Comparison of ENCODE assay signal across 9 cellular contexts in genomic region chr10:124698560-124699470, GRCh38. TPM values are rescaled to one million over a fixed set of nuclear protein-coding genes. Genes with fewer than 3 reads are reported as not detected.
DNase-seq lines count a peak whose midpoint lies in the region; ATAC-seq and TF ChIP-seq lines count a peak whose summit lies in the region.
"Had no signal": no experiment of that assay in that cellular context is flagged by ENCODE, and none has a peak within 500 bp of the region (broad histone marks: within the 10 kb centered on the region; RNA-seq: fewer than 3 reads in every experiment).

No MANE protein-coding gene starts in this region.

- no peak overlapping the region for H3K4me3 ChIP-seq in DND-41 (ENCODE audit: low read depth in 1 of 2, low read length in 2 of 2)
- no peak overlapping the region for H3K4me3 ChIP-seq in left ventricle myocardium inferior
- no peak overlapping the region for H3K4me3 ChIP-seq in skeletal muscle tissue (ENCODE audit: low read length in 3 of 3)
- H3K4me3 ChIP-seq in hepatocyte = no peak overlapping the region

- peak overlapping the region; percentile 4 to 80 (median 47) for H3K4me3 Mint-ChIP-seq in T-cell

- peaks cover 98 to 100% (median 100%) of the 10 kb centered on the region in 3 donors for H3K4me1 Mint-ChIP-seq in T-cell

- intact Hi-C loops in left ventricle myocardium inferior (cut with micrococcal nuclease) = no loop called here

- H3K9ac ChIP-seq in DND-41 (ENCODE audit: low read depth, low read length) (no peak overlapping the region), skeletal muscle tissue (ENCODE audit: low read depth in 1 of 3, low read length in 3 of 3) (peak overlapping the region in 2 of 3 donors; percentile 25 to 83)

- H3K27me3 ChIP-seq in DND-41 (ENCODE audit: insufficient read depth, low read length, poor library complexity) (no peaks in the 10 kb centered on the region), left ventricle myocardium inferior (ENCODE audit: low read depth) (no peaks in the 10 kb centered on the region), skeletal muscle tissue (ENCODE audit: control insufficient read depth in 3 of 3, insufficient read depth in 3 of 3, low read length in 3 of 3) (no peaks in the 10 kb centered on the region), hepatocyte (no peaks in the 10 kb centered on the region)

- H2AFZ ChIP-seq in DND-41 (ENCODE audit: low read depth, low read length) (no peak overlapping the region), hepatocyte (no peak overlapping the region)

- H4K20me1 ChIP-seq in DND-41 (ENCODE audit: insufficient read depth, low read length) (peaks cover 81% of the 10 kb centered on the region), hepatocyte (ENCODE audit: insufficient read depth, poor library complexity, severe bottlenecking) (peaks cover 6% of the 10 kb centered on the region)

- peaks cover 100% of the 10 kb centered on the region for H3K36me3 ChIP-seq in DND-41 (ENCODE audit: insufficient read depth, low read length)
- peaks cover 20% of the 10 kb centered on the region for H3K36me3 ChIP-seq in left ventricle myocardium inferior
- peaks cover 2 to 9% (median 8%) of the 10 kb centered on the region in 3 donors for H3K36me3 ChIP-seq in skeletal muscle tissue (ENCODE audit: control insufficient read depth in 3 of 3, insufficient read depth in 3 of 3, low read length in 3 of 3)
- no peaks in the 10 kb centered on the region for H3K36me3 ChIP-seq in hepatocyte (replicated peaks; ENCODE audit: insufficient read depth, low read depth)

- CTCF ChIA-PET in T-cell (lab: Charles Lee) = interaction anchor here in 1 of 2 donors (3.0 kb wide), 1 partner anchor 20 kb away, joined by 17 read pairs; no protein-coding TSS in a partner anchor

- H3K27ac Mint-ChIP-seq in T-cell = peak overlapping the region; percentile 99 to 100

- no peak for TF ChIP-seq CTCF in DND-41 (IDR thresholded peaks at IDR 0.05; ENCODE audit: borderline replicate concordance, extremely low read depth, low read length, poor library complexity, severe bottlenecking)
- TF ChIP-seq CTCF in left ventricle myocardium inferior (IDR thresholded peaks at IDR 0.05; ENCODE audit: borderline replicate concordance) = no peak
- TF ChIP-seq CTCF in hepatocyte (IDR thresholded peaks at IDR 0.05; ENCODE audit: poor library complexity) = no peak

- H3K4me2 ChIP-seq in DND-41 (ENCODE audit: insufficient read depth, low read length) (no peak overlapping the region), hepatocyte (no peak overlapping the region)

- WGBS in hepatocyte (ENCODE audit: low lambda C conversion rate, missing lambda C conversion rate) = 96% methylated on average over 18 of the region's 18 CpGs

- H3K79me2 ChIP-seq in DND-41 (ENCODE audit: insufficient read depth, low read length) = peaks cover 100% of the 10 kb centered on the region
- H3K79me2 ChIP-seq in hepatocyte = peaks cover 20% of the 10 kb centered on the region

- H3K9me2 ChIP-seq in hepatocyte (replicated peaks; ENCODE audit: insufficient read depth) = no peaks in the 10 kb centered on the region

- H3K27me3 Mint-ChIP-seq in T-cell = no peaks in the 10 kb centered on the region

- H3K27ac ChIP-seq in DND-41 (ENCODE audit: low read length) (peak overlapping the region; percentile 49), left ventricle myocardium inferior (replicated peaks) (peak overlapping the region; percentile 92), skeletal muscle tissue (ENCODE audit: low read depth, low read length) (peak overlapping the region; percentile 90), hepatocyte (no peak overlapping the region)

- no peaks in the 10 kb centered on the region for H3K9me3 Mint-ChIP-seq in T-cell

- H3K4me1 ChIP-seq in DND-41 (ENCODE audit: insufficient read depth, low read length) = no peaks in the 10 kb centered on the region; the same call in 1 of the 2 replicates
- peaks cover 100% of the 10 kb centered on the region for H3K4me1 ChIP-seq in left ventricle myocardium inferior
- H3K4me1 ChIP-seq in skeletal muscle tissue (ENCODE audit: control insufficient read depth in 3 of 3, insufficient read depth in 3 of 3, low read length in 3 of 3) = peaks cover 79 to 86% (median 80%) of the 10 kb centered on the region in 3 donors
- H3K4me1 ChIP-seq in hepatocyte (ENCODE audit: insufficient read depth) = peaks cover 20% of the 10 kb centered on the region

- DNase-seq in DND-41 (no peak), T-cell (no peak), left ventricle myocardium inferior (no peak), COLO829 (ENCODE audit: low spot score) (no peak), hepatocyte (ENCODE audit: low spot score) (no peak), EL (no peak)
- DNase-seq: NCI-H1694 treated with DMSO at 0.1 percent for 48 hours had no signal

- POLR2A ChIA-PET in T-cell (lab: Charles Lee) = no interaction called here

- ATAC-seq in DND-41 (ENCODE audit: insufficient read depth, low read depth) (no peak), T-cell (replicated peaks in 1 of 4) (no peak), GM19397 (IDR thresholded peaks at IDR 0.05; ENCODE audit: unreplicated experiment) (no peak)

- H3K36me3 Mint-ChIP-seq in T-cell = peaks cover 23% of the 10 kb centered on the region

- H3K9me3 ChIP-seq in DND-41 (ENCODE audit: insufficient read depth, low read length, severe bottlenecking) = no peaks in the 10 kb centered on the region
- no peaks in the 10 kb centered on the region for H3K9me3 ChIP-seq in left ventricle myocardium inferior (replicated peaks)
- no peaks in the 10 kb centered on the region for H3K9me3 ChIP-seq in skeletal muscle tissue (ENCODE audit: control insufficient read depth in 3 of 3, low read length in 3 of 3)
- H3K9me3 ChIP-seq in hepatocyte (ENCODE audit: low read depth) = no peaks in the 10 kb centered on the region

RNA-seq across cellular contexts. Expression of gene FAM53B, which starts 45.4 kb away (rescaled TPM):
- 10 to 100 TPM; 39.3 to 86.5 (median 52.3) TPM for total RNA-seq in T-cell
- total RNA-seq in left ventricle myocardium inferior = 53.4 TPM
- total RNA-seq in skeletal muscle tissue = 32.4 TPM
- total RNA-seq in hepatocyte = 20.6 and 23.6 TPM in 2 replicates
- 9.1 and 10.3 TPM in 2 replicates for polyA plus RNA-seq in hepatocyte
